In the genomic region with DNA sequence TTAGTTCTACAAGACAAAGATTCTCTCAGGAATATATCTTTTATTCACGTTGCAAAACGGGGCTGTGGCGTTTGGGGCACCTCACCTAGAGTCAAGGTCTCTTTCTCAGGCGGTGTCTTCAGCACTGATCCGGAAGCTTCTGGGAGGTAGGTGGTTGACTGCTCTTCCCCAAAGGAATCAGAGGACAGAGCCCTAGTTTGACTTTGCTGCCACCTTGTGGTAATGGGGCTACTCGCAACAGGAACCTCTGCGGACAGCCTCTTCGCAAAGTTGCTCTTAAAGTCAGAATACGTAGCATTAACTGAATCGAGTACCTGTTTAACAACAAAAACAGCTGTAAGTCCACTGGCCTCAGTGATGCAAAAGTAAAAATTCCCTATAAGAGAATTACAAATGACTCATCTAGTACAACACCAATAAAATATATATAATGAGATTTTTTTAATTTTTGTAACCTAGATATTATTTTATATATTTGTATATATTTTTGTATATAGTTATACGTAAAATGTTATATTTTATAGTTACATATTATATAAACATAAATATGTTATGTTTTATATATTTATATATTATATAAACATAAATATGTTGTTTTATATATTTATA, we compare ENCODE assay signal across 9 cellular contexts. TPM values are rescaled to one million over a fixed set of nuclear protein-coding genes. Genes with fewer than 3 reads are reported as not detected.
A peak's percentile ranks its signal among the peaks of the same experiment; 100 is the strongest.
DNase-seq lines count a peak whose midpoint lies in the region; ATAC-seq and TF ChIP-seq lines count a peak whose summit lies in the region.
"Had no signal": no experiment of that assay in that cellular context is flagged by ENCODE, and none has a peak within 500 bp of the region (broad histone marks: within the 10 kb centered on the region; RNA-seq: fewer than 3 reads in every experiment).

No MANE protein-coding gene starts in this region.

- no peaks in the 10 kb centered on the region for H3K79me2 ChIP-seq in PC-9 (ENCODE audit: low read depth)

- no peaks in the 10 kb centered on the region for H3K9me3 ChIP-seq in PC-9 (ENCODE audit: insufficient read depth, low read depth)

- no peak overlapping the region for H3K4me3 ChIP-seq in LNCaP clone FGC (ENCODE audit: low read depth, low read length)
- no peak overlapping the region for H3K4me3 ChIP-seq in PC-9

- peak; percentile 79 for DNase-seq in D341Med (ENCODE audit: low spot score)
- DNase-seq in LNCaP clone FGC (ENCODE audit: low read depth), result peak; percentile 70
- DNase-seq in PC-9, result peak; percentile 68 to 70
- DNase-seq in activated T-cell treated with anti-CD3 and anti-CD28 coated beads for 4 hours, result peak; percentile 79
- peak; percentile 68 for DNase-seq in fibroblast of gingiva (ENCODE audit: low read depth)
- DNase-seq in stimulated activated naive B cell treated with anti-CD40 and anti-IgM and Interleukin-4, amounts not matched to agents 10 μg/mL and 1 μg/mL and 100 μg/mL, for 72 hours, result peak; percentile 62

- H3K27me3 Mint-ChIP-seq in nephron (ENCODE audit: low read depth), result peaks cover 14% of the 10 kb centered on the region
- H3K27me3 Mint-ChIP-seq in stimulated activated naive B cell treated with anti-CD40 and anti-IgM and Interleukin-4, amounts not matched to agents 10 μg/mL and 1 μg/mL and 100 μg/mL, for 72 hours, result peaks cover 7 to 16% of the 10 kb centered on the region in 2 donors
- H3K27me3 Mint-ChIP-seq: activated naive CD4-positive, alpha-beta T cell treated with anti-CD3 and anti-CD28 coated beads, Interleukin-2, amount 50 U/mL, for 24 hours had no signal

- no peak overlapping the region for H3K4me3 Mint-ChIP-seq in nephron
- H3K4me3 Mint-ChIP-seq in stimulated activated naive B cell treated with anti-CD40 and anti-IgM and Interleukin-4, amounts not matched to agents 10 μg/mL and 1 μg/mL and 100 μg/mL, for 72 hours, result no peak overlapping the region
- H3K4me3 Mint-ChIP-seq: activated naive CD4-positive, alpha-beta T cell treated with anti-CD3 and anti-CD28 coated beads, Interleukin-2, amount 50 U/mL, for 24 hours had no signal

- no peak overlapping the region for H2AFZ ChIP-seq in PC-9

- POLR2A ChIA-PET in PC-9 (lab: Charles Lee; ENCODE audit: unreplicated experiment), result no interaction called here

- no peaks in the 10 kb centered on the region for H4K20me1 ChIP-seq in PC-9 (ENCODE audit: insufficient read depth)

- H3K4me1 ChIP-seq in PC-9 (replicated peaks; ENCODE audit: insufficient read depth), result no peaks in the 10 kb centered on the region

- peak; percentile 90 for ATAC-seq in GM21717 (IDR thresholded peaks at IDR 0.05; ENCODE audit: unreplicated experiment)
- ATAC-seq in stimulated activated naive B cell treated with anti-CD40 and anti-IgM and Interleukin-4, amounts not matched to agents 10 μg/mL and 1 μg/mL and 100 μg/mL, for 72 hours (replicated peaks), result peak; percentile 87 to 91

- peaks cover 4% of the 10 kb centered on the region for H3K4me1 Mint-ChIP-seq in nephron
- peaks cover 2 to 4% of the 10 kb centered on the region in 2 donors for H3K4me1 Mint-ChIP-seq in stimulated activated naive B cell treated with anti-CD40 and anti-IgM and Interleukin-4, amounts not matched to agents 10 μg/mL and 1 μg/mL and 100 μg/mL, for 72 hours

- no peak overlapping the region; the same call in 1 of the 2 replicates for H3K4me2 ChIP-seq in PC-9

- TF ChIP-seq CTCF in LNCaP clone FGC (IDR thresholded peaks at IDR 0.05; ENCODE audit: control insufficient read depth, extremely low read depth, insufficient read depth) (peak; percentile 98), PC-9 (conservative IDR thresholded peaks at IDR 0.05) (peak; percentile 92), nephron (IDR thresholded peaks at IDR 0.05; ENCODE audit: unreplicated experiment in 3 of 3) (peak; percentile 95 to 97 (median 96))

- no peak overlapping the region for H3K27ac ChIP-seq in PC-9

- H3F3A ChIP-seq in PC-9 (ENCODE audit: insufficient read depth, low read depth), result no peaks in the 10 kb centered on the region

- H3K27me3 ChIP-seq in PC-9 (ENCODE audit: insufficient read depth, low read depth), result peaks cover 7% of the 10 kb centered on the region

- CTCF ChIA-PET in PC-9 (lab: Charles Lee), result interaction anchor here (1.8 kb wide), 1 partner anchor 203 kb away, joined by 5 read pairs; no protein-coding TSS in a partner anchor

- H3K36me3 Mint-ChIP-seq in nephron (ENCODE audit: low read depth), result no peaks in the 10 kb centered on the region
- no peaks in the 10 kb centered on the region for H3K36me3 Mint-ChIP-seq in stimulated activated naive B cell treated with anti-CD40 and anti-IgM and Interleukin-4, amounts not matched to agents 10 μg/mL and 1 μg/mL and 100 μg/mL, for 72 hours
- H3K36me3 Mint-ChIP-seq: activated naive CD4-positive, alpha-beta T cell treated with anti-CD3 and anti-CD28 coated beads, Interleukin-2, amount 50 U/mL, for 24 hours had no signal

- no TSS peak for BruUV-seq in PC-9 (replicated peaks; lab: Mats Ljungman, UMichigan)

- no peaks in the 10 kb centered on the region for H3K9me3 Mint-ChIP-seq in nephron
- H3K9me3 Mint-ChIP-seq in stimulated activated naive B cell treated with anti-CD40 and anti-IgM and Interleukin-4, amounts not matched to agents 10 μg/mL and 1 μg/mL and 100 μg/mL, for 72 hours, result no peaks in the 10 kb centered on the region
- H3K9me3 Mint-ChIP-seq: activated naive CD4-positive, alpha-beta T cell treated with anti-CD3 and anti-CD28 coated beads, Interleukin-2, amount 50 U/mL, for 24 hours had no signal

- H3K9me2 ChIP-seq in PC-9 (ENCODE audit: insufficient read depth), result no peaks in the 10 kb centered on the region

- no peaks in the 10 kb centered on the region for H3K36me3 ChIP-seq in PC-9 (ENCODE audit: low read depth)

- intact Hi-C loops in PC-9 (cut with micrococcal nuclease; ENCODE audit: unreplicated experiment), result loop anchor here (1.0 to 5.0 kb wide), 5 partner anchors 202 to 904 kb away; a partner anchor contains a TSS

- H3K27ac Mint-ChIP-seq in nephron, result no peak overlapping the region
- no peak overlapping the region for H3K27ac Mint-ChIP-seq in stimulated activated naive B cell treated with anti-CD40 and anti-IgM and Interleukin-4, amounts not matched to agents 10 μg/mL and 1 μg/mL and 100 μg/mL, for 72 hours
- H3K27ac Mint-ChIP-seq: activated naive CD4-positive, alpha-beta T cell treated with anti-CD3 and anti-CD28 coated beads, Interleukin-2, amount 50 U/mL, for 24 hours had no signal

RNA-seq across cellular contexts. Expression of a gene that starts 13.3 kb away (rescaled TPM):
- 24.6 and 40.2 TPM in 2 replicates for total RNA-seq in PC-9 (2021)

RNA-seq across cellular contexts. Expression of a gene that starts 26.3 kb away (rescaled TPM):
- total RNA-seq in PC-9 (2021), result not detected in 2 replicates

RNA-seq across cellular contexts. Expression of a gene that starts 44.2 kb away (rescaled TPM):
- total RNA-seq in PC-9 (2021), result not detected in 2 replicates
